In the genomic region with DNA sequence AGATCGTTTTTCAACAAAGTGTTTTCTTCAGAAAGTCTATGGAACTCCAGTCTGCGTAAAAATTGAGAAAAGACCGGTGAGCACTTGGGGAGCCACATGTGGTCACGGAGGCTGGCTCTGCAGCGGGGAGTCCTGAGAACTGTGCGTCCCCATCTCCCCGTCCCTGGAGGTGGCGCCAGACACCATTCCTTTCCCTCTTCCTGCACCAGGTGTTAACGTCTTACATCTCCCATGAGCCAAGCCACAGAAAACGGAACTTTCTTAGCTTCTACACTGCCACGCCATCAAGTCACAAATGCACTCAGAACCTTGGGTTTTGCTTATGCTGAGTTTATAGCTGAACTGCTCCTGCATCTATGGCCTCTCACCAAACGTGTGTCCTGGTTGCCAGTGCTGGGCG, we compare ENCODE assay signal across 8 cellular contexts.
DNase-seq lines count a peak whose midpoint lies in the region; ATAC-seq and TF ChIP-seq lines count a peak whose summit lies in the region.

No MANE protein-coding gene starts in this region.

- H3K4me3 Mint-ChIP-seq in H9, result no peak overlapping the region
- H3K4me3 Mint-ChIP-seq in activated naive CD4-positive, alpha-beta T cell treated with anti-CD3 and anti-CD28 coated beads for 36 hours, result no peak overlapping the region

- H3K4me1 Mint-ChIP-seq in H9, result peaks cover 3 to 5% of the 10 kb centered on the region in 2 experiments; a peak in 1 of 4 replicates
- H3K4me1 Mint-ChIP-seq in activated naive CD4-positive, alpha-beta T cell treated with anti-CD3 and anti-CD28 coated beads for 36 hours (ENCODE audit: low read depth), result peaks cover 6% of the 10 kb centered on the region

- H3K27me3 ChIP-seq in H9 (ENCODE audit: insufficient read depth, low read length) (no peaks in the 10 kb centered on the region), left lung (no peaks in the 10 kb centered on the region)

- H4K8ac ChIP-seq in H9 (replicated peaks; ENCODE audit: insufficient read length, low read depth, low read length), result no peak overlapping the region

- H4K5ac ChIP-seq in H9 (ENCODE audit: insufficient read length, low read depth, low read length), result no peak overlapping the region

- DNase-seq in GM12864 (ENCODE audit: low read depth) (peak; percentile 16), H9 (peak; percentile 76), NCI-H2171 treated with DMSO at 0.1 percent for 48 hours (lab: John Stamatoyannopoulos, UW) (peak; percentile 54), left lung (no peak), GDM1 (lab: John Stamatoyannopoulos, UW) (no peak)
- peak; percentile 76 for DNase-seq in activated naive CD4-positive, alpha-beta T cell treated with anti-CD3 and anti-CD28 coated beads for 36 hours
- DNase-seq in activated CD4-positive, CD25-positive, alpha-beta regulatory T cell treated with anti-CD3 and anti-CD28 coated beads, Interleukin-2, amount 50 U/mL, for 72 hours, result no peak

- no peak overlapping the region for H3K18ac ChIP-seq in H9 (ENCODE audit: insufficient read length, low read depth, low read length)

- H3K4me1 ChIP-seq in H9 (ENCODE audit: insufficient read depth, low read length), result no peaks in the 10 kb centered on the region
- no peaks in the 10 kb centered on the region for H3K4me1 ChIP-seq in left lung

- H2BK12ac ChIP-seq in H9 (ENCODE audit: insufficient read length, low read depth, low read length), result no peak overlapping the region

- H2BK5ac ChIP-seq in H9 (ENCODE audit: insufficient read length, low read length), result no peak overlapping the region

- H3K9me3 ChIP-seq in H9 (ENCODE audit: control insufficient read depth, low read depth, low read length) (no peaks in the 10 kb centered on the region), left lung (no peaks in the 10 kb centered on the region)

- no peak overlapping the region for H2BK20ac ChIP-seq in H9 (ENCODE audit: low read depth, low read length, poor library complexity, severe bottlenecking)

- no peak overlapping the region for H3K23ac ChIP-seq in H9 (ENCODE audit: insufficient read length, low read depth, low read length)

- no peak overlapping the region for H2AFZ ChIP-seq in H9 (ENCODE audit: low read length)

- no peak overlapping the region for H3K4me3 ChIP-seq in GM12864 (ENCODE audit: low read depth, low read length)
- no peak overlapping the region for H3K4me3 ChIP-seq in left lung

- no peak overlapping the region for H3K14ac ChIP-seq in H9 (ENCODE audit: insufficient read depth, low read length)

- no peak overlapping the region for H4K91ac ChIP-seq in H9 (ENCODE audit: insufficient read length, low read depth, low read length)

- peaks cover 0 to 11% of the 10 kb centered on the region in 2 donors for H3K36me3 ChIP-seq in left lung

- no peak overlapping the region for H2BK120ac ChIP-seq in H9 (ENCODE audit: low read depth, low read length, poor library complexity, severe bottlenecking)

- H3K27me3 Mint-ChIP-seq in H9 (ENCODE audit: low read depth), result no peaks in the 10 kb centered on the region
- no peaks in the 10 kb centered on the region for H3K27me3 Mint-ChIP-seq in activated naive CD4-positive, alpha-beta T cell treated with anti-CD3 and anti-CD28 coated beads for 36 hours (ENCODE audit: low read depth)

- no peak overlapping the region for H3K4me2 ChIP-seq in H9 (ENCODE audit: insufficient read depth, insufficient read length, low read length)

- peak; percentile 79 for TF ChIP-seq CTCF in GM12864 (IDR thresholded peaks at IDR 0.05; ENCODE audit: low read depth, low read length, missing control alignments)
- TF ChIP-seq CTCF in H9 (conservative IDR thresholded peaks at IDR 0.05), result peak; percentile 86
- no peak for TF ChIP-seq CTCF in left lung (IDR thresholded peaks at IDR 0.05)

- H3K4ac ChIP-seq in H9 (ENCODE audit: low read depth, low read length), result no peak overlapping the region

- no peaks in the 10 kb centered on the region for H3K79me1 ChIP-seq in H9 (ENCODE audit: insufficient read depth, low read depth, low read length, poor library complexity, severe bottlenecking)

- ATAC-seq in left lung, result peak; percentile 45
- ATAC-seq in GM18520 (IDR thresholded peaks at IDR 0.05; ENCODE audit: unreplicated experiment), result no peak

- H3K9ac ChIP-seq in H9 (ENCODE audit: extremely low read depth, insufficient read length, low read length), result no peak overlapping the region

- intact Hi-C loops in activated naive CD4-positive, alpha-beta T cell treated with anti-CD3 and anti-CD28 coated beads for 36 hours (cut with micrococcal nuclease), result loop anchor here (5.0 kb wide), 1 partner anchor 62 kb away; no protein-coding TSS in a partner anchor
- intact Hi-C loops in left lung (cut with DNase I), result no loop called here

- no peak overlapping the region for H2AK5ac ChIP-seq in H9 (ENCODE audit: insufficient read length, low read length)

- WGBS in H9 (ENCODE audit: extremely low coverage, insufficient read length, low lambda C conversion rate), result no CpG with 5 or more reads among the region's 13 CpGs

- no peaks in the 10 kb centered on the region for H3K9me3 Mint-ChIP-seq in H9
- no peaks in the 10 kb centered on the region for H3K9me3 Mint-ChIP-seq in activated naive CD4-positive, alpha-beta T cell treated with anti-CD3 and anti-CD28 coated beads for 36 hours

- CTCF ChIA-PET in activated naive CD4-positive, alpha-beta T cell treated with anti-CD3 and anti-CD28 coated beads for 36 hours (lab: Charles Lee), result interaction anchor here (0.6 to 2.3 kb wide), 8 partner anchors 9 to 459 kb away, joined by 3 to 9 read pairs (median 4); no protein-coding TSS in a partner anchor

- H3K27ac Mint-ChIP-seq in H9, result peak overlapping the region; percentile 26 to 94 (median 47); a peak in 4 of 7 replicates
- H3K27ac Mint-ChIP-seq in activated naive CD4-positive, alpha-beta T cell treated with anti-CD3 and anti-CD28 coated beads for 36 hours, result no peak overlapping the region

- H3K27ac ChIP-seq in H9 (ENCODE audit: insufficient read length, low read depth, low read length) (no peak overlapping the region), left lung (no peak overlapping the region)

- H3T11ph ChIP-seq in H9 (ENCODE audit: low read length), result no peak overlapping the region

- H2BK15ac ChIP-seq in H9 (ENCODE audit: low read depth, low read length), result no peak overlapping the region

- H4K20me1 ChIP-seq in H9 (ENCODE audit: control insufficient read depth, insufficient read depth, insufficient read length), result no peaks in the 10 kb centered on the region

- H3K36me3 Mint-ChIP-seq in H9 (ENCODE audit: insufficient read depth in 1 of 3, low read depth in 3 of 3), result peaks cover 50 to 75% (median 65%) of the 10 kb centered on the region in 3 experiments
- H3K36me3 Mint-ChIP-seq in activated naive CD4-positive, alpha-beta T cell treated with anti-CD3 and anti-CD28 coated beads for 36 hours (ENCODE audit: low read depth), result no peaks in the 10 kb centered on the region

- H3K56ac ChIP-seq in H9 (ENCODE audit: insufficient read length, low read depth, low read length), result no peak overlapping the region

- H3K23me2 ChIP-seq in H9 (ENCODE audit: insufficient read length, low read depth, low read length, poor library complexity, severe bottlenecking), result no peaks in the 10 kb centered on the region

- no peaks in the 10 kb centered on the region for H3K79me2 ChIP-seq in H9 (ENCODE audit: insufficient read depth, low read length)

Comparison
In these comparisons a context has a peak if more than half of its experiments do, and no peak if none do; other contexts are left out.
1. DNase-seq: peak in GM12864 (single experiment), H9 (single experiment), NCI-H2171 treated with DMSO at 0.1 percent for 48 hours (single experiment) and activated naive CD4-positive, alpha-beta T cell treated with anti-CD3 and anti-CD28 coated beads for 36 hours (single experiment); none in left lung (0 of 2), activated CD4-positive, CD25-positive, alpha-beta regulatory T cell treated with anti-CD3 and anti-CD28 coated beads, Interleukin-2, amount 50 U/mL, for 72 hours (single experiment) and GDM1 (single experiment).
2. CTCF ChIP-seq: peak in GM12864 (single experiment) and H9 (single experiment); none in left lung (0 of 2).